9 cellular contexts compared by ENCODE assay signal in genomic region chr15:63218114-63218808, GRCh38. TPM values are rescaled to one million over a fixed set of nuclear protein-coding genes. Genes with fewer than 3 reads are reported as not detected.
A peak's percentile ranks its signal among the peaks of the same experiment; 100 is the strongest.
DNase-seq lines count a peak whose midpoint lies in the region; ATAC-seq and TF ChIP-seq lines count a peak whose summit lies in the region.
"Had no signal": no experiment of that assay in that cellular context is flagged by ENCODE, and none has a peak within 500 bp of the region (broad histone marks: within the 10 kb centered on the region; RNA-seq: fewer than 3 reads in every experiment).

No MANE protein-coding gene starts in this region.

- peak; percentile 42 for DNase-seq in HFFc6
- no peak for DNase-seq in activated T-helper 2 cell treated with anti-CD3 and anti-CD28 coated beads, Interferon-gamma antibody, Interleukin-2, Interleukin-4, amounts not matched to agents 10 μg/mL and 5 μg/mL and 100 μg/mL, durations not matched to agents 14 hours and 24 hours and 36 hours (ENCODE audit: low spot score)
- no peak for DNase-seq in Right ventricle myocardium superior
- DNase-seq in renal cortical epithelial cell (ENCODE audit: low read depth), result peak; percentile 92
- no peak for DNase-seq in NCI-H2196 treated with DMSO at 0.1 percent for 48 hours (lab: John Stamatoyannopoulos, UW; ENCODE audit: unreplicated experiment)
- DNase-seq in C1 segment of cervical spinal cord (lab: John Stamatoyannopoulos, UW), result no peak
- DNase-seq in GM10266 (ENCODE audit: extremely low spot score), result no peak
- DNase-seq: dorsolateral prefrontal cortex, midbrain had no signal

- H3K27me3 Mint-ChIP-seq in HFFc6 (ENCODE audit: insufficient read depth), result no peaks in the 10 kb centered on the region
- H3K27me3 Mint-ChIP-seq in activated T-helper 2 cell treated with anti-CD3 and anti-CD28 coated beads, Interferon-gamma antibody, Interleukin-2, Interleukin-4, amounts not matched to agents 10 μg/mL and 5 μg/mL and 100 μg/mL, durations not matched to agents 14 hours and 24 hours and 36 hours (ENCODE audit: low read depth), result no peaks in the 10 kb centered on the region

- no peak for TF ChIP-seq CTCF in HFFc6 (IDR thresholded peaks at IDR 0.05)
- no peak for TF ChIP-seq CTCF in GM10266 (IDR thresholded peaks at IDR 0.05; ENCODE audit: control insufficient read depth, insufficient read depth, low read depth, missing control alignments)

- H3K4me3 Mint-ChIP-seq in HFFc6, result peak overlapping the region; percentile 24; the same call in 1 of the 2 replicates
- H3K4me3 Mint-ChIP-seq in activated T-helper 2 cell treated with anti-CD3 and anti-CD28 coated beads, Interferon-gamma antibody, Interleukin-2, Interleukin-4, amounts not matched to agents 10 μg/mL and 5 μg/mL and 100 μg/mL, durations not matched to agents 14 hours and 24 hours and 36 hours (ENCODE audit: low read depth), result no peak overlapping the region

- peaks cover 52% of the 10 kb centered on the region for H3K4me1 Mint-ChIP-seq in HFFc6 (ENCODE audit: low read depth)
- H3K4me1 Mint-ChIP-seq in activated T-helper 2 cell treated with anti-CD3 and anti-CD28 coated beads, Interferon-gamma antibody, Interleukin-2, Interleukin-4, amounts not matched to agents 10 μg/mL and 5 μg/mL and 100 μg/mL, durations not matched to agents 14 hours and 24 hours and 36 hours (ENCODE audit: low read depth), result peaks cover 62% of the 10 kb centered on the region

- intact Hi-C loops in activated T-helper 2 cell treated with anti-CD3 and anti-CD28 coated beads, Interferon-gamma antibody, Interleukin-2, Interleukin-4, amounts not matched to agents 10 μg/mL and 5 μg/mL and 100 μg/mL, durations not matched to agents 14 hours and 24 hours and 36 hours (cut with micrococcal nuclease), result no loop called here
- intact Hi-C loops in Right ventricle myocardium superior (cut with DNase I), result no loop called here

- ATAC-seq in Right ventricle myocardium superior (ENCODE audit: poor library complexity), result peak; percentile 64

- no peaks in the 10 kb centered on the region for H3K36me3 Mint-ChIP-seq in HFFc6 (ENCODE audit: low read depth)
- peaks cover 70% of the 10 kb centered on the region for H3K36me3 Mint-ChIP-seq in activated T-helper 2 cell treated with anti-CD3 and anti-CD28 coated beads, Interferon-gamma antibody, Interleukin-2, Interleukin-4, amounts not matched to agents 10 μg/mL and 5 μg/mL and 100 μg/mL, durations not matched to agents 14 hours and 24 hours and 36 hours (ENCODE audit: low read depth)

- H3K9me3 Mint-ChIP-seq in HFFc6, result no peaks in the 10 kb centered on the region
- H3K9me3 Mint-ChIP-seq in activated T-helper 2 cell treated with anti-CD3 and anti-CD28 coated beads, Interferon-gamma antibody, Interleukin-2, Interleukin-4, amounts not matched to agents 10 μg/mL and 5 μg/mL and 100 μg/mL, durations not matched to agents 14 hours and 24 hours and 36 hours, result no peaks in the 10 kb centered on the region

- peak overlapping the region; percentile 63 for H3K27ac Mint-ChIP-seq in HFFc6
- H3K27ac Mint-ChIP-seq in activated T-helper 2 cell treated with anti-CD3 and anti-CD28 coated beads, Interferon-gamma antibody, Interleukin-2, Interleukin-4, amounts not matched to agents 10 μg/mL and 5 μg/mL and 100 μg/mL, durations not matched to agents 14 hours and 24 hours and 36 hours, result peak overlapping the region; percentile 67

RNA-seq across cellular contexts. Expression of gene RAB8B, which starts 28.9 kb away (rescaled TPM):
- 10 to 100 TPM; 24.7 to 38.4 (median 33.2) TPM for total RNA-seq in HFFc6 (2021; fragmentation: NEBNext Ultra II Directional; extraction: Animal tissue kit (Norgen Biotek cat#: 25700))
- 214 TPM in 2 replicates for total RNA-seq in activated T-helper 2 cell treated with anti-CD3 and anti-CD28 coated beads, Interferon-gamma antibody, Interleukin-2, Interleukin-4, amounts not matched to agents 10 μg/mL and 5 μg/mL and 100 μg/mL, durations not matched to agents 14 hours and 24 hours and 36 hours
- total RNA-seq in Right ventricle myocardium superior (10.0 TPM), renal cortical epithelial cell (54.8 and 64.4 TPM in 2 replicates)

RNA-seq across cellular contexts. Expression of gene APH1B, which starts 59.1 kb away (rescaled TPM):
- total RNA-seq in HFFc6 (2021; fragmentation: NEBNext Ultra II Directional; extraction: Animal tissue kit (Norgen Biotek cat#: 25700)), result 10 to 100 TPM; 23.7 to 38.7 (median 33.6) TPM
- 9.5 and 9.8 TPM in 2 replicates for total RNA-seq in activated T-helper 2 cell treated with anti-CD3 and anti-CD28 coated beads, Interferon-gamma antibody, Interleukin-2, Interleukin-4, amounts not matched to agents 10 μg/mL and 5 μg/mL and 100 μg/mL, durations not matched to agents 14 hours and 24 hours and 36 hours
- total RNA-seq in Right ventricle myocardium superior (7.1 TPM), renal cortical epithelial cell (10.1 and 12.6 TPM in 2 replicates)

Comparison
In these comparisons a context has a peak if more than half of its experiments do, and no peak if none do; other contexts are left out.
1. DNase-seq: peak in HFFc6 (single experiment) and renal cortical epithelial cell (single experiment); none in activated T-helper 2 cell treated with anti-CD3 and anti-CD28 coated beads, Interferon-gamma antibody, Interleukin-2, Interleukin-4, amounts not matched to agents 10 μg/mL and 5 μg/mL and 100 μg/mL, durations not matched to agents 14 hours and 24 hours and 36 hours (single experiment), Right ventricle myocardium superior (single experiment), NCI-H2196 treated with DMSO at 0.1 percent for 48 hours (single experiment), C1 segment of cervical spinal cord (0 of 14) and GM10266 (single experiment).